Comparison of ENCODE assay signal across 9 cellular contexts in genomic region chr10:3887885-3888476, GRCh38.
DNase-seq lines count a peak whose midpoint lies in the region; ATAC-seq, FAIRE-seq and TF ChIP-seq lines count a peak whose summit lies in the region.
"Had no signal": no experiment of that assay in that cellular context is flagged by ENCODE, and none has a peak within 500 bp of the region (broad histone marks: within the 10 kb centered on the region; RNA-seq: fewer than 3 reads in every experiment).

No MANE protein-coding gene starts in this region.

- POLR2A ChIA-PET in T-cell (lab: Charles Lee), result interaction anchor here in 1 of 2 donors (0.6 to 3.1 kb wide), 7 partner anchors 12 to 105 kb away, joined by 3 to 24 read pairs (median 5); partner anchors contain the start of gene KLF6

- peak overlapping the region; percentile 28 for H3K9ac ChIP-seq in mesendoderm (ENCODE audit: low read length)

- peak; percentile 82 for TF ChIP-seq EP300 in stomach (IDR thresholded peaks at IDR 0.05)

- H2BK5ac ChIP-seq in mesendoderm (ENCODE audit: low read length), result peak overlapping the region; percentile 82

- no peaks in the 10 kb centered on the region for H3K36me3 Mint-ChIP-seq in T-cell

- H4K8ac ChIP-seq in mesendoderm (ENCODE audit: low read depth, low read length), result no peak overlapping the region

- H3K4me3 ChIP-seq in bronchial epithelial cell (ENCODE audit: low read depth, low read length) (no peak overlapping the region), mesendoderm (ENCODE audit: low read length) (no peak overlapping the region), stomach (no peak overlapping the region), WERI-Rb-1 (ENCODE audit: low read depth, low read length) (no peak overlapping the region)
- H3K4me3 ChIP-seq: SK-N-MC had no signal

- H3K4me2 ChIP-seq in mesendoderm (ENCODE audit: low read length), result no peak overlapping the region

- peaks cover 12% of the 10 kb centered on the region for H3K4me1 ChIP-seq in mesendoderm (ENCODE audit: control insufficient read depth, low read depth, low read length)
- H3K4me1 ChIP-seq in stomach, result peaks cover 15 to 27% (median 21%) of the 10 kb centered on the region in 4 donors

- H3K9me3 ChIP-seq in stomach (no peaks in the 10 kb centered on the region), WERI-Rb-1 (ENCODE audit: severe bottlenecking) (no peaks in the 10 kb centered on the region)

- peak overlapping the region; percentile 87 to 96 for H3K27ac Mint-ChIP-seq in T-cell

- peak; percentile 75 for ATAC-seq in GM18499 (IDR thresholded peaks at IDR 0.05; ENCODE audit: insufficient read depth, unreplicated experiment)
- peak; percentile 75 for ATAC-seq in HG02759 (IDR thresholded peaks at IDR 0.05; ENCODE audit: unreplicated experiment)
- ATAC-seq in T-cell (replicated peaks in 1 of 4), result peak; percentile 61 to 78 (median 70)

- TF ChIP-seq POLR2A in stomach (IDR thresholded peaks at IDR 0.05), result no peak

- H3K79me1 ChIP-seq in mesendoderm (ENCODE audit: low read length), result no peaks in the 10 kb centered on the region

- WGBS in mesendoderm (ENCODE audit: extremely low coverage, insufficient coverage, low lambda C conversion rate), result no CpG with 5 or more reads among the region's 9 CpGs
- WGBS in stomach, 5 donors, result 41 to 66% (median 50%) methylated on average over 9 of the region's 9 CpGs

- H3K36me3 ChIP-seq in bronchial epithelial cell (ENCODE audit: control insufficient read depth, insufficient read depth, low read length), result no peaks in the 10 kb centered on the region
- no peaks in the 10 kb centered on the region for H3K36me3 ChIP-seq in mesendoderm (ENCODE audit: control insufficient read depth, insufficient read depth, low read length)
- H3K36me3 ChIP-seq in stomach, result no peaks in the 10 kb centered on the region
- no peaks in the 10 kb centered on the region for H3K36me3 ChIP-seq in WERI-Rb-1

- H3K23ac ChIP-seq in mesendoderm (ENCODE audit: low read length), result no peak overlapping the region

- no peak overlapping the region for H4K5ac ChIP-seq in mesendoderm (ENCODE audit: low read length)

- H2BK15ac ChIP-seq in mesendoderm (replicated peaks; ENCODE audit: low read depth), result no peak overlapping the region

- H3K4me3 Mint-ChIP-seq in T-cell, result peak overlapping the region in 2 of 3 donors; percentile 21 to 53

- H3K27me3 ChIP-seq in bronchial epithelial cell (ENCODE audit: control insufficient read depth, insufficient read depth, low read length), result no peaks in the 10 kb centered on the region
- H3K27me3 ChIP-seq in mesendoderm (ENCODE audit: insufficient read depth, low read length, poor library complexity), result no peaks in the 10 kb centered on the region
- no peaks in the 10 kb centered on the region for H3K27me3 ChIP-seq in stomach
- H3K27me3 ChIP-seq in WERI-Rb-1 (ENCODE audit: insufficient read depth, low read depth, severe bottlenecking), result no peaks in the 10 kb centered on the region

- peaks cover 13 to 56% (median 37%) of the 10 kb centered on the region in 3 donors for H3K4me1 Mint-ChIP-seq in T-cell

- peak overlapping the region; percentile 82 for H2BK120ac ChIP-seq in mesendoderm (ENCODE audit: low read depth, low read length)

- intact Hi-C loops in stomach (cut with DNase I; ENCODE audit: low total_unique reads), result no loop called here

- peak overlapping the region; percentile 88 for H3K4ac ChIP-seq in mesendoderm (ENCODE audit: low read depth, low read length)

- H3K27ac ChIP-seq in mesendoderm (ENCODE audit: low read depth, low read length) (peak overlapping the region; percentile 85), stomach (peak overlapping the region; percentile 6 to 84 (median 73)), WERI-Rb-1 (no peak overlapping the region)
- H3K27ac ChIP-seq: SK-N-MC had no signal

- TF ChIP-seq CTCF in bronchial epithelial cell (IDR thresholded peaks at IDR 0.05; ENCODE audit: insufficient read depth, low read length, severe bottlenecking) (no peak), stomach (IDR thresholded peaks at IDR 0.05) (no peak), WERI-Rb-1 (IDR thresholded peaks at IDR 0.05; ENCODE audit: low read depth, low read length) (no peak)

- H3K18ac ChIP-seq in mesendoderm (ENCODE audit: low read length), result peak overlapping the region; percentile 98

- H3K56ac ChIP-seq in mesendoderm (ENCODE audit: low read length), result peak overlapping the region; percentile 77

- no peaks in the 10 kb centered on the region for H3K79me2 ChIP-seq in mesendoderm (ENCODE audit: control insufficient read depth, insufficient read depth, low read length)

- peak overlapping the region; percentile 28 for H2AK5ac ChIP-seq in mesendoderm (ENCODE audit: low read length)

- no peak for FAIRE-seq in bronchial epithelial cell (lab: Jason Lieb, UNC)

- CTCF ChIA-PET in T-cell (lab: Charles Lee), result interaction anchor here in 1 of 2 donors (0.9 to 1.0 kb wide), 2 partner anchors 11 to 767 kb away, joined by 3 to 4 read pairs; no protein-coding TSS in a partner anchor

- no peaks in the 10 kb centered on the region for H3K9me3 Mint-ChIP-seq in T-cell

- peaks cover 0 to 1% of the 10 kb centered on the region in 2 donors for H3K27me3 Mint-ChIP-seq in T-cell

- peak in 33 of 34 experiments; percentile 21 to 69 (median 48) for DNase-seq in T-cell
- peak; percentile 97 for DNase-seq in bronchial epithelial cell (ENCODE audit: low read depth)
- DNase-seq in mesendoderm, result peak; percentile 98
- no peak for DNase-seq in stomach
- DNase-seq in NCI-H82 treated with DMSO at 0.1 percent for 48 hours (lab: John Stamatoyannopoulos, UW; ENCODE audit: unreplicated experiment), result no peak
- no peak for DNase-seq in WERI-Rb-1

Comparison
In these comparisons a context has a peak if more than half of its experiments do, and no peak if none do; other contexts are left out.
1. DNase-seq: peak in T-cell (33 of 34), bronchial epithelial cell (single experiment) and mesendoderm (single experiment); none in stomach (single experiment), NCI-H82 treated with DMSO at 0.1 percent for 48 hours (single experiment) and WERI-Rb-1 (single experiment).
2. Peak in every context shown above with its lines, with median percentiles within 50 percentile points of each other: ATAC-seq.